In the genomic region with DNA sequence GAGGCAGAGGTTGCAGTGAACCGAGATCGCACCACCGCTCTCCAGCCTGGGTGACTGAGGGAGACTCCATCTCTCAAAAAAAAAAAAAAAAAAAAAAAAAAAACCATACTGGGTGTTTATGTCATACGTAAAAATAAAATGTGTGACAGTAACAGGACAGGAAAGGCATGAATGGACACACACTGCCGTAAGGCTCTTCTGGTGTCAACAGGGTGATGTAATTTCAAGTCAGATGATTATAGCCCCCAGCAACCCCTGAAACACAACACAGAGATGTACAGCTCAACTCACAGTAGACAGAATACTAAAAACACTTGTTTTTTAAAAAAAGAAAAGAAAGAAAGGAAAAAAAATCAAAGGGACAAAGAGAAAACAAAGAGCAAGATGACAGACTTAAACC, we compare ENCODE assay signal across 1 cellular context.
TF ChIP-seq lines count a peak whose summit lies in the region.

No MANE protein-coding gene starts in this region.

TF ChIP-seq in HEK293, 187 proteins besides CTCF, POLR2A, EP300 and RAD21 (continued from another document):
- TF ChIP-seq ZNF449 (tag by site-specific recombination; IDR thresholded peaks at IDR 0.05) = no peak
- peak; percentile 52; the same call in 1 of the 2 replicates for TF ChIP-seq ZBTB21 (tag by site-specific recombination; IDR thresholded peaks at IDR 0.05)
- no peak for TF ChIP-seq MEIS1 (CRISPR knock-in tag; IDR thresholded peaks at IDR 0.05; ENCODE audit: borderline replicate concordance)
- TF ChIP-seq ZSCAN4 (tag by site-specific recombination; IDR thresholded peaks at IDR 0.05) = peak; percentile 11; the same call in 1 of the 2 replicates
- TF ChIP-seq ZNF174 (tag by site-specific recombination; IDR thresholded peaks at IDR 0.05) = no peak
- TF ChIP-seq PATZ1 (tag by site-specific recombination; IDR thresholded peaks at IDR 0.05) = peak; percentile 67
- peak; percentile 71 for TF ChIP-seq ZNF629 (tag by site-specific recombination; IDR thresholded peaks at IDR 0.05)
- 0 out of 2 replicates have a peak, but pooled peaks have one; percentile 27 for TF ChIP-seq SP7 (tag by site-specific recombination; IDR thresholded peaks at IDR 0.05)
- TF ChIP-seq ZNF24 (tag by site-specific recombination; IDR thresholded peaks at IDR 0.05) = no peak
- TF ChIP-seq ZNF37A (tag by site-specific recombination; IDR thresholded peaks at IDR 0.05) = no peak
- no peak for TF ChIP-seq ZNF624 (tag by site-specific recombination; IDR thresholded peaks at IDR 0.05)
